9 cellular contexts compared by ENCODE assay signal in genomic region chr7:102122026-102122425, GRCh38.
DNase-seq lines count a peak whose midpoint lies in the region; ATAC-seq lines count a peak whose summit lies in the region.
"Had no signal": no experiment of that assay in that cellular context is flagged by ENCODE, and none has a peak within 500 bp of the region (broad histone marks: within the 10 kb centered on the region; RNA-seq: fewer than 3 reads in every experiment).

No MANE protein-coding gene starts in this region.

- H3K27me3 Mint-ChIP-seq in stimulated activated naive CD8-positive, alpha-beta T cell treated with anti-CD3 and anti-CD28 coated beads, Interleukin-15, Interleukin-2, amounts not matched to agents 100 ng/mL and 50 ng/mL, for 24 hours: no peaks in the 10 kb centered on the region

- no peak for ATAC-seq in HG03571 (IDR thresholded peaks at IDR 0.05; ENCODE audit: unreplicated experiment)
- no peak for ATAC-seq in HG02623 (IDR thresholded peaks at IDR 0.05; ENCODE audit: unreplicated experiment)

- H3K27ac ChIP-seq in epithelial cell of prostate: peak overlapping the region; percentile 25

- H3K4me1 Mint-ChIP-seq in stimulated activated naive CD8-positive, alpha-beta T cell treated with anti-CD3 and anti-CD28 coated beads, Interleukin-15, Interleukin-2, amounts not matched to agents 100 ng/mL and 50 ng/mL, for 24 hours (ENCODE audit: low read depth): peaks cover 13% of the 10 kb centered on the region

- no peak overlapping the region for H3K4me3 Mint-ChIP-seq in stimulated activated naive CD8-positive, alpha-beta T cell treated with anti-CD3 and anti-CD28 coated beads, Interleukin-15, Interleukin-2, amounts not matched to agents 100 ng/mL and 50 ng/mL, for 24 hours

- H3K27ac Mint-ChIP-seq in stimulated activated naive CD8-positive, alpha-beta T cell treated with anti-CD3 and anti-CD28 coated beads, Interleukin-15, Interleukin-2, amounts not matched to agents 100 ng/mL and 50 ng/mL, for 24 hours: peak overlapping the region; percentile 49

- DNase-seq in SKM-1 treated with dmso at 0.1 percent for 144 hours (lab: John Stamatoyannopoulos, UW; ENCODE audit: unreplicated experiment) (peak; percentile 24), SKM-1 (lab: John Stamatoyannopoulos, UW; ENCODE audit: unreplicated experiment) (no peak), RKO (ENCODE audit: low spot score) (peak; percentile 70), epithelial cell of prostate (ENCODE audit: low read depth, low spot score) (no peak), NCI-H1694 (lab: John Stamatoyannopoulos, UW) (no peak)
- DNase-seq: activated T-cell treated with anti-CD3 and anti-CD28 coated beads, Interleukin-2, amount 50 U/mL, for 48 hours had no signal

- H3K9me3 Mint-ChIP-seq in stimulated activated naive CD8-positive, alpha-beta T cell treated with anti-CD3 and anti-CD28 coated beads, Interleukin-15, Interleukin-2, amounts not matched to agents 100 ng/mL and 50 ng/mL, for 24 hours: no peaks in the 10 kb centered on the region

- H3K36me3 Mint-ChIP-seq in stimulated activated naive CD8-positive, alpha-beta T cell treated with anti-CD3 and anti-CD28 coated beads, Interleukin-15, Interleukin-2, amounts not matched to agents 100 ng/mL and 50 ng/mL, for 24 hours (ENCODE audit: low read depth): peaks cover 19% of the 10 kb centered on the region

Comparison
In these comparisons a context has a peak if more than half of its experiments do, and no peak if none do; other contexts are left out.
1. DNase-seq: peak in SKM-1 treated with dmso at 0.1 percent for 144 hours (single experiment) and RKO (single experiment); none in SKM-1 (single experiment), epithelial cell of prostate (single experiment) and NCI-H1694 (single experiment).